ENCODE assay signal across 1 cellular context in the genomic region with DNA sequence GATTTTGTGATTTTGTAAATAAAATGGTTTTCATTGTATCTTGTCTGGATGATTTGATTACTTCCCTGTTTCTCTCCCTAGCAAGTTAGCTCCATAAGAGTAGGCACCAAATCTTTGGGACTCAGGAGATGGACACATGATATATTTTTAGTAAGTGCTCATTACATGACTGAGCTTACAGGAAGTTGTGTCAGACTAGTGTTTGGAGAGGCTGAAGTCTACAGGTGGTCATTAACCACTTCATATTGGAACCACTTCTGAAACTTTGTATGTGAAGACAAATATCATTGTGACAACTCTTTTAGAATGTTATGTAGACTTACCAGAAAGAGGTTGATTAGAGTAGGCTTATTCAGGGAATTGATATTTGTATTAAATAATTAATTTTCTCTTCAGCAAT.
TF ChIP-seq lines count a peak whose summit lies in the region.

No MANE protein-coding gene starts in this region.

TF ChIP-seq in IMR-90, 13 proteins besides CTCF, POLR2A, EP300 and RAD21 (continued from another document):
- TF ChIP-seq SMC3 (IDR thresholded peaks at IDR 0.05; ENCODE audit: low read depth, low read length), result no peak
- TF ChIP-seq NFE2L2 (IDR thresholded peaks at IDR 0.05; ENCODE audit: low read depth, low read length), result no peak
- TF ChIP-seq RCOR1 (IDR thresholded peaks at IDR 0.05; ENCODE audit: insufficient replicate concordance, low read length), result no peak
- no peak for TF ChIP-seq CHD1 (IDR thresholded peaks at IDR 0.05; ENCODE audit: low read depth, low read length)
- no peak for TF ChIP-seq CEBPB (IDR thresholded peaks at IDR 0.05; ENCODE audit: low read depth, low read length)
